ENCODE assay signal across 10 cellular contexts in the genomic region with DNA sequence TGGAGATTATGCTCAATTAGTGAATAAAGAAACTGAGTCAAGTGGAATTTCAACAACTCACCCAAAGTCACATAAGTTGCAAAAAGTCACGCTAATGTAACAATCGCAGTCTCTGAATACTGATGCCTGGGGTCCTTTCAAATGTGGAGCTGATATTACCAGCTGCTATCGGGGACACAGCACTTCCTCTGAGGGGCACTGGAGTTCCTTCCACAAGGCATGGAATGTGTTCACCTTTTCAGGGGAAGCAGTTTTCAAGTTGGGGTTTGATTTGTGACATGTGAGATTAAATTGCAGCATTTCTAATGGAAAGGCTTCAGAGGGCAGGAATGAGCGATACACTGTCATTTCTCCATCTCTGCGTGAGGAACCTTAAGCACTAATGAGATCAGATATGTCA.
DNase-seq lines count a peak whose midpoint lies in the region; ATAC-seq and TF ChIP-seq lines count a peak whose summit lies in the region.
"Had no signal": no experiment of that assay in that cellular context is flagged by ENCODE, and none has a peak within 500 bp of the region (broad histone marks: within the 10 kb centered on the region; RNA-seq: fewer than 3 reads in every experiment).

No MANE protein-coding gene starts in this region.

- H3K36me3 ChIP-seq in endocrine pancreas (ENCODE audit: control insufficient read depth, insufficient read depth, low read length) (no peaks in the 10 kb centered on the region), smooth muscle cell (ENCODE audit: low read depth) (no peaks in the 10 kb centered on the region), right lobe of liver (no peaks in the 10 kb centered on the region)
- H3K36me3 ChIP-seq: BLaER1 treated with 17β-estradiol and CSF1 and Interleukin-3, amounts not matched to agents 10 nM and 100 nM had no signal

- H3K9ac ChIP-seq in endocrine pancreas (ENCODE audit: control insufficient read depth, insufficient read depth, low read length) (peak overlapping the region; percentile 81), smooth muscle cell (ENCODE audit: low read depth) (no peak overlapping the region)
- H3K9ac ChIP-seq: BLaER1 treated with 17β-estradiol and CSF1 and Interleukin-3, amounts not matched to agents 10 nM and 100 nM had no signal

- DNase-seq in NCI-H82 treated with DMSO at 0.1 percent for 48 hours (lab: John Stamatoyannopoulos, UW; ENCODE audit: unreplicated experiment) (peak; percentile 33), smooth muscle cell (lab: John Stamatoyannopoulos, UW; ENCODE audit: unreplicated experiment) (no peak), AML-193 (lab: John Stamatoyannopoulos, UW) (no peak), GM19240 (ENCODE audit: insufficient read length, low spot score) (no peak), right lobe of liver (no peak)
- DNase-seq: H7; NK-92 treated with Interleukin-12 subunit alpha and Interleukin-12 subunit beta, amount 100 ng/mL, for 24 hours had no signal

- no peaks in the 10 kb centered on the region for H3F3A ChIP-seq in smooth muscle cell (ENCODE audit: low read depth)

- peak overlapping the region; percentile 59 for H3K27ac ChIP-seq in smooth muscle cell (ENCODE audit: low read depth)
- H3K27ac ChIP-seq in right lobe of liver: no peak overlapping the region
- H3K27ac ChIP-seq: BLaER1 treated with 17β-estradiol and CSF1 and Interleukin-3, amounts not matched to agents 10 nM and 100 nM had no signal

- peak; percentile 6 for ATAC-seq in HG02759 (IDR thresholded peaks at IDR 0.05; ENCODE audit: unreplicated experiment)
- ATAC-seq in right lobe of liver: no peak

- H3K4me2 ChIP-seq in smooth muscle cell: peak overlapping the region; percentile 41
- H3K4me2 ChIP-seq: BLaER1 treated with 17β-estradiol and CSF1 and Interleukin-3, amounts not matched to agents 10 nM and 100 nM had no signal

- no peaks in the 10 kb centered on the region for H3K27me3 ChIP-seq in endocrine pancreas (ENCODE audit: control insufficient read depth, insufficient read depth, low read length)
- H3K27me3 ChIP-seq in smooth muscle cell (ENCODE audit: low read depth): no peaks in the 10 kb centered on the region
- H3K27me3 ChIP-seq in right lobe of liver: no peaks in the 10 kb centered on the region
- H3K27me3 ChIP-seq: BLaER1 treated with 17β-estradiol and CSF1 and Interleukin-3, amounts not matched to agents 10 nM and 100 nM had no signal

- intact Hi-C loops in right lobe of liver (cut with DNase I): loop anchor here in 1 of 2 donors (10.0 kb wide), 1 partner anchor 282 kb away; no protein-coding TSS in a partner anchor

- no peaks in the 10 kb centered on the region for H3K79me2 ChIP-seq in smooth muscle cell (ENCODE audit: low read depth)

- no peaks in the 10 kb centered on the region for H3K9me3 ChIP-seq in endocrine pancreas (ENCODE audit: control insufficient read depth, low read length)
- no peaks in the 10 kb centered on the region for H3K9me3 ChIP-seq in smooth muscle cell (replicated peaks; ENCODE audit: low read depth)
- H3K9me3 ChIP-seq in right lobe of liver: no peaks in the 10 kb centered on the region

- H2AFZ ChIP-seq in smooth muscle cell (ENCODE audit: low read depth): no peak overlapping the region

- 85% methylated on average over 5 of the region's 5 CpGs for WGBS in smooth muscle cell (ENCODE audit: low lambda C conversion rate)
- 88% methylated on average over 5 of the region's 5 CpGs for WGBS in right lobe of liver (ENCODE audit: insufficient coverage, low coverage, low lambda C conversion rate, missing lambda C conversion rate)

- H4K20me1 ChIP-seq in smooth muscle cell (ENCODE audit: low read depth): no peaks in the 10 kb centered on the region
- H4K20me1 ChIP-seq: BLaER1 treated with 17β-estradiol and CSF1 and Interleukin-3, amounts not matched to agents 10 nM and 100 nM had no signal

- H3K4me1 ChIP-seq in endocrine pancreas (ENCODE audit: control insufficient read depth, insufficient read depth, low read length) (no peaks in the 10 kb centered on the region), smooth muscle cell (ENCODE audit: low read depth) (peaks cover 9% of the 10 kb centered on the region), right lobe of liver (no peaks in the 10 kb centered on the region)
- H3K4me1 ChIP-seq: BLaER1 treated with 17β-estradiol and CSF1 and Interleukin-3, amounts not matched to agents 10 nM and 100 nM had no signal

- TF ChIP-seq CTCF in smooth muscle cell (IDR thresholded peaks at IDR 0.05; ENCODE audit: borderline replicate concordance, insufficient read depth, poor library complexity, severe bottlenecking) (no peak), right lobe of liver (IDR thresholded peaks at IDR 0.05) (no peak)

- H3K4me3 ChIP-seq in endocrine pancreas (ENCODE audit: control insufficient read depth, insufficient read depth, low read length) (peak overlapping the region; percentile 58), smooth muscle cell (no peak overlapping the region), right lobe of liver (no peak overlapping the region)
- H3K4me3 ChIP-seq: BLaER1 treated with 17β-estradiol and CSF1 and Interleukin-3, amounts not matched to agents 10 nM and 100 nM had no signal

- TF ChIP-seq POLR2A in right lobe of liver (IDR thresholded peaks at IDR 0.05): no peak
